ENCODE assay signal across 17 cellular contexts in the genomic region with DNA sequence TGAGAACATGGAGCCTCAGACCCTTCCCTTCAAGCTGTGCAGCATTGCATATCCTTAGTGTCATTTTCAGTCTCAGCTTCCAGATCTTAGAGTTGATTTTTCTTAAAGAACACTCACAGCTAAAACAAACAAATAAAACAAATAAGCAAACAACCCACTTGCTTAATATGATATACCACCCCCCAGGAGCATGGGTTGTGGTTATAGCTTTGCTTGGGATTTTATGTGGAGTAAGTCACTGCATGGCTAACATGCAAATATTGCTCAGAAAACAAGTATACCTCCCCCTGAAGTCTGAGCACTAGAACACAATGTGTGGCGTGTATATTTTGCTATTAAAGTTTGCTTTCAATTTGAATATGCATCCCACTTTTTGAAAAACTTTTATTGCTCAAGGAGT.
DNase-seq lines count a peak whose midpoint lies in the region; ATAC-seq and TF ChIP-seq lines count a peak whose summit lies in the region.
"Had no signal": no experiment of that assay in that cellular context is flagged by ENCODE, and none has a peak within 500 bp of the region (broad histone marks: within the 10 kb centered on the region; RNA-seq: fewer than 3 reads in every experiment).

No MANE protein-coding gene starts in this region.

- CTCF ChIA-PET in PC-3 (lab: Charles Lee), result no interaction called here

- WGBS in endodermal cell (ENCODE audit: insufficient coverage in 1 of 2, insufficient read length in 1 of 2), 2 experiments, result 100% methylated on average over 1 of the region's 1 CpG; no CpG with 5 or more reads in 1 of the 2 experiments

- no peaks in the 10 kb centered on the region for H3F3A ChIP-seq in PC-3 (ENCODE audit: low read length, unreplicated experiment)

- H3K4me1 ChIP-seq in cardiac muscle cell (ENCODE audit: low read depth) (peaks cover 68% of the 10 kb centered on the region), PC-3 (ENCODE audit: insufficient read depth, low read length) (peaks cover 26% of the 10 kb centered on the region), endodermal cell (ENCODE audit: control insufficient read depth, insufficient read depth, low read length) (peaks cover 8% of the 10 kb centered on the region)

- H3K27ac ChIP-seq in cardiac muscle cell (peak overlapping the region; percentile 52), PC-3 (ENCODE audit: low read length) (no peak overlapping the region), endodermal cell (ENCODE audit: low read depth, low read length) (no peak overlapping the region)
- H3K27ac ChIP-seq: BLaER1 had no signal

- H3K36me3 Mint-ChIP-seq in nephron (ENCODE audit: low read depth) (no peaks in the 10 kb centered on the region), endodermal cell (ENCODE audit: low read depth) (no peaks in the 10 kb centered on the region)
- H3K36me3 Mint-ChIP-seq: CD8-positive, alpha-beta T cell had no signal

- no peaks in the 10 kb centered on the region for H3K27me3 Mint-ChIP-seq in nephron (ENCODE audit: low read depth)
- no peaks in the 10 kb centered on the region for H3K27me3 Mint-ChIP-seq in endodermal cell (ENCODE audit: insufficient read depth)

- no peaks in the 10 kb centered on the region for H3K9me2 ChIP-seq in PC-3 (replicated peaks; ENCODE audit: low read length)

- H4K20me1 ChIP-seq in PC-3 (ENCODE audit: low read length), result no peaks in the 10 kb centered on the region
- H4K20me1 ChIP-seq: BLaER1 had no signal

- no peaks in the 10 kb centered on the region for H3K9me3 Mint-ChIP-seq in nephron
- H3K9me3 Mint-ChIP-seq in endodermal cell, result no peaks in the 10 kb centered on the region
- H3K9me3 Mint-ChIP-seq: CD8-positive, alpha-beta T cell; GM23338 had no signal

- H3K4me3 ChIP-seq in cardiac muscle cell (no peak overlapping the region), PC-3 (ENCODE audit: low read length) (no peak overlapping the region), endodermal cell (ENCODE audit: low read length) (no peak overlapping the region)
- H3K4me3 ChIP-seq: BLaER1, GM23338 had no signal

- H3K4me1 Mint-ChIP-seq in nephron, result peaks cover 77% of the 10 kb centered on the region
- peaks cover 44% of the 10 kb centered on the region for H3K4me1 Mint-ChIP-seq in endodermal cell

- H3K27ac Mint-ChIP-seq in nephron (peak overlapping the region; percentile 83 to 96 (median 84)), endodermal cell (no peak overlapping the region)
- H3K27ac Mint-ChIP-seq: CD8-positive, alpha-beta T cell; GM23338 had no signal

- no peaks in the 10 kb centered on the region for H3K79me2 ChIP-seq in PC-3 (ENCODE audit: low read length)

- POLR2A ChIA-PET in PC-3 (lab: Charles Lee; ENCODE audit: unreplicated experiment), result interaction anchor here (0.6 kb wide), 1 partner anchor 11 kb away, joined by 4 read pairs; no protein-coding TSS in a partner anchor

- H2AFZ ChIP-seq in PC-3 (ENCODE audit: low read length), result no peak overlapping the region
- H2AFZ ChIP-seq: GM23338 had no signal

- H3K27me3 ChIP-seq in cardiac muscle cell (no peaks in the 10 kb centered on the region), PC-3 (ENCODE audit: low read length) (no peaks in the 10 kb centered on the region), endodermal cell (ENCODE audit: control insufficient read depth, insufficient read depth, low read length, poor library complexity, severe bottlenecking) (no peaks in the 10 kb centered on the region)
- H3K27me3 ChIP-seq: BLaER1 had no signal

- H3K36me3 ChIP-seq in cardiac muscle cell (no peaks in the 10 kb centered on the region), PC-3 (ENCODE audit: low read depth, low read length) (no peaks in the 10 kb centered on the region), endodermal cell (ENCODE audit: control insufficient read depth, insufficient read depth, low read length) (no peaks in the 10 kb centered on the region)

- DNase-seq in cardiac muscle cell (ENCODE audit: low read depth in 1 of 2, low spot score in 1 of 2), result no peak
- DNase-seq in left cardiac atrium, result no peak
- peak; percentile 35 for DNase-seq in PC-3
- no peak for DNase-seq in endodermal cell
- DNase-seq in amygdala (lab: John Stamatoyannopoulos, UW), result no peak
- no peak for DNase-seq in germinal center (ENCODE audit: low spot score)
- DNase-seq: 8988T, Calu3, DMS 273 treated with DMSO at 0.1 percent for 48 hours, DMS53, DND-41, EL, HCEC 1CT had no signal

- BruUV-seq in PC-3 (replicated peaks; lab: Mats Ljungman, UMichigan), result no TSS peak

- peak overlapping the region; percentile 44; the same call in 1 of the 2 replicates for H3K4me2 ChIP-seq in PC-3 (ENCODE audit: low read length)
- H3K4me2 ChIP-seq: BLaER1, GM23338 had no signal

- intact Hi-C loops in left cardiac atrium (cut with DNase I) (loop anchor here in 1 of 2 donors (10.0 kb wide), 1 partner anchor 261 kb away; no protein-coding TSS in a partner anchor), PC-3 (cut with micrococcal nuclease) (no loop called here)

- H3K4me3 Mint-ChIP-seq in nephron, result no peak overlapping the region
- H3K4me3 Mint-ChIP-seq in endodermal cell, result no peak overlapping the region
- H3K4me3 Mint-ChIP-seq: CD8-positive, alpha-beta T cell; GM23338 had no signal

- no peak for TF ChIP-seq CTCF in cardiac muscle cell (IDR thresholded peaks at IDR 0.05; ENCODE audit: low read depth, low read length)
- TF ChIP-seq CTCF in PC-3 (conservative IDR thresholded peaks at IDR 0.05; ENCODE audit: low read depth, low read length), result no peak
- no peak for TF ChIP-seq CTCF in nephron (IDR thresholded peaks at IDR 0.05; ENCODE audit: unreplicated experiment in 3 of 3)
- TF ChIP-seq CTCF in endodermal cell (conservative IDR thresholded peaks at IDR 0.05), result no peak

- ATAC-seq in left cardiac atrium, result no peak
- ATAC-seq in PC-3, result peak; percentile 75
- ATAC-seq: CD8-positive, alpha-beta T cell; GM23338 had no signal

- H3K9me3 ChIP-seq in cardiac muscle cell (ENCODE audit: low read depth), result no peaks in the 10 kb centered on the region
- no peaks in the 10 kb centered on the region for H3K9me3 ChIP-seq in PC-3 (ENCODE audit: low read length)
- no peaks in the 10 kb centered on the region for H3K9me3 ChIP-seq in endodermal cell (ENCODE audit: control insufficient read depth, low read length)
- H3K9me3 ChIP-seq: BLaER1 had no signal

- H3K9ac ChIP-seq in PC-3 (ENCODE audit: low read length), result no peak overlapping the region
- H3K9ac ChIP-seq in endodermal cell (ENCODE audit: extremely low read depth, low read length, poor library complexity, severe bottlenecking), result no peak overlapping the region
- H3K9ac ChIP-seq: BLaER1 had no signal
